Comparison of ENCODE assay signal across 1 cellular context in genomic region chr11:19338375-19338774, GRCh38.
"Had no signal": no experiment of that assay in that cellular context is flagged by ENCODE, and none has a peak within 500 bp of the region (broad histone marks: within the 10 kb centered on the region; RNA-seq: fewer than 3 reads in every experiment).

No MANE protein-coding gene starts in this region.

- H3K36me3 ChIP-seq: MG63 had no signal

- H3K9me3 ChIP-seq: MG63 had no signal

- H3K4me3 ChIP-seq: MG63 had no signal
